In genomic region chr5:151221574-151221973, GRCh38 we compare ENCODE assay signal across 9 cellular contexts. TPM values are rescaled to one million over a fixed set of nuclear protein-coding genes. Genes with fewer than 3 reads are reported as not detected.
DNase-seq lines count a peak whose midpoint lies in the region; ATAC-seq and TF ChIP-seq lines count a peak whose summit lies in the region.
"Had no signal": no experiment of that assay in that cellular context is flagged by ENCODE, and none has a peak within 500 bp of the region (broad histone marks: within the 10 kb centered on the region; RNA-seq: fewer than 3 reads in every experiment).

No MANE protein-coding gene starts in this region.

- intact Hi-C loops in PC-3 (cut with micrococcal nuclease) (no loop called here), esophagus squamous epithelium (cut with DNase I) (no loop called here)

- H3K36me3 Mint-ChIP-seq in stimulated activated effector memory CD8-positive, alpha-beta T cell treated with anti-CD3 and anti-CD28 coated beads, Interleukin-12 subunit alpha, Interleukin-12 subunit beta, amount 100 ng/mL, for 72 hours = peaks cover 26% of the 10 kb centered on the region

- H3K27me3 ChIP-seq in PC-3 (ENCODE audit: low read length) (no peaks in the 10 kb centered on the region), esophagus squamous epithelium (no peaks in the 10 kb centered on the region)

- 56 to 71% methylated on average over 3 of the region's 3 CpGs for WGBS in esophagus squamous epithelium, 2 donors

- no peaks in the 10 kb centered on the region for H3K9me3 Mint-ChIP-seq in stimulated activated effector memory CD8-positive, alpha-beta T cell treated with anti-CD3 and anti-CD28 coated beads, Interleukin-12 subunit alpha, Interleukin-12 subunit beta, amount 100 ng/mL, for 72 hours

- H4K20me1 ChIP-seq in PC-3 (ENCODE audit: low read length) = no peaks in the 10 kb centered on the region

- H3K27ac Mint-ChIP-seq in stimulated activated effector memory CD8-positive, alpha-beta T cell treated with anti-CD3 and anti-CD28 coated beads, Interleukin-12 subunit alpha, Interleukin-12 subunit beta, amount 100 ng/mL, for 72 hours = peak overlapping the region; percentile 96

- ATAC-seq in PC-3 = peak; percentile 27; the same call in 1 of the 2 replicates
- peak; percentile 56 for ATAC-seq in stimulated activated effector memory CD8-positive, alpha-beta T cell treated with anti-CD3 and anti-CD28 coated beads, Interleukin-12 subunit alpha, Interleukin-12 subunit beta, amount 100 ng/mL, for 72 hours

- no peak overlapping the region for H2AFZ ChIP-seq in PC-3 (ENCODE audit: low read length)

- DNase-seq in PC-3 = peak; percentile 35
- no peak for DNase-seq in esophagus squamous epithelium (lab: John Stamatoyannopoulos, UW)
- no peak for DNase-seq in stimulated activated effector memory CD8-positive, alpha-beta T cell treated with anti-CD3 and anti-CD28 coated beads, Interleukin-12 subunit alpha, Interleukin-12 subunit beta, amount 100 ng/mL, for 72 hours (ENCODE audit: low spot score in 2 of 2)
- DNase-seq in foreskin melanocyte = no peak
- DNase-seq in HuH-7 (ENCODE audit: low spot score) = no peak
- no peak for DNase-seq in stimulated activated CD4-positive, alpha-beta T cell treated with anti-CD3 and anti-CD28 coated beads, Interleukin-15, amount 100 ng/mL, for 24 hours
- DNase-seq in NCI-H146 (lab: John Stamatoyannopoulos, UW) = no peak

- CTCF ChIA-PET in PC-3 (lab: Charles Lee) = interaction anchor here (0.7 to 1.0 kb wide), 2 partner anchors 31 to 96 kb away, joined by 4 read pairs; partner anchors contain the start of gene GM2A

- H3K4me2 ChIP-seq in PC-3 (ENCODE audit: low read length) = no peak overlapping the region

- H3K4me3 Mint-ChIP-seq in stimulated activated effector memory CD8-positive, alpha-beta T cell treated with anti-CD3 and anti-CD28 coated beads, Interleukin-12 subunit alpha, Interleukin-12 subunit beta, amount 100 ng/mL, for 72 hours = peak overlapping the region; percentile 76

- POLR2A ChIA-PET in PC-3 (lab: Charles Lee; ENCODE audit: unreplicated experiment) = no interaction called here

- no peak for TF ChIP-seq CTCF in PC-3 (conservative IDR thresholded peaks at IDR 0.05; ENCODE audit: low read depth, low read length)
- no peak for TF ChIP-seq CTCF in esophagus squamous epithelium (IDR thresholded peaks at IDR 0.05)

- peak overlapping the region; percentile 79; the same call in 1 of the 2 replicates for H3K4me3 ChIP-seq in GM08714 (ENCODE audit: low read length)
- H3K4me3 ChIP-seq in PC-3 (ENCODE audit: low read length) = no peak overlapping the region
- H3K4me3 ChIP-seq in esophagus squamous epithelium = peak overlapping the region in 3 of 4 donors; percentile 77 to 98 (median 77)

- H3K79me2 ChIP-seq in PC-3 (ENCODE audit: low read length) = no peaks in the 10 kb centered on the region

- no peak overlapping the region for H3K9ac ChIP-seq in PC-3 (ENCODE audit: low read length)

- no peak for TF ChIP-seq POLR2A in esophagus squamous epithelium (IDR thresholded peaks at IDR 0.05)

- H3K36me3 ChIP-seq in PC-3 (ENCODE audit: low read depth, low read length) (no peaks in the 10 kb centered on the region), esophagus squamous epithelium (no peaks in the 10 kb centered on the region)

- H3K4me1 Mint-ChIP-seq in stimulated activated effector memory CD8-positive, alpha-beta T cell treated with anti-CD3 and anti-CD28 coated beads, Interleukin-12 subunit alpha, Interleukin-12 subunit beta, amount 100 ng/mL, for 72 hours = peaks cover 75% of the 10 kb centered on the region

- BruUV-seq in PC-3 (replicated peaks; lab: Mats Ljungman, UMichigan) = no TSS peak

- H3F3A ChIP-seq in PC-3 (ENCODE audit: low read length, unreplicated experiment) = no peaks in the 10 kb centered on the region

- no peaks in the 10 kb centered on the region for H3K9me2 ChIP-seq in PC-3 (replicated peaks; ENCODE audit: low read length)

- H3K4me1 ChIP-seq in PC-3 (ENCODE audit: insufficient read depth, low read length) = peaks cover 19% of the 10 kb centered on the region; the same call in 1 of the 2 replicates
- peaks cover 11 to 86% (median 47%) of the 10 kb centered on the region in 3 donors for H3K4me1 ChIP-seq in esophagus squamous epithelium

- H3K9me3 ChIP-seq in PC-3 (ENCODE audit: low read length) = no peaks in the 10 kb centered on the region
- H3K9me3 ChIP-seq in esophagus squamous epithelium = no peaks in the 10 kb centered on the region

- H3K27ac ChIP-seq in PC-3 (ENCODE audit: low read length) = no peak overlapping the region
- H3K27ac ChIP-seq in esophagus squamous epithelium = peak overlapping the region; percentile 83 to 97 (median 89)
- H3K27ac ChIP-seq: HL-60 had no signal

RNA-seq across cellular contexts. Expression of gene CCDC69, which starts 2.3 kb away (rescaled TPM):
- 19.2 and 26.4 TPM in 2 replicates for total RNA-seq in PC-3 (2014; rRNA removed)
- 10 to 100 TPM; 10.9 to 87.0 (median 37.8) TPM for total RNA-seq in esophagus squamous epithelium

RNA-seq across cellular contexts. Expression of gene GM2A, which starts 31.4 kb away (rescaled TPM):
- total RNA-seq in PC-3 (2014; rRNA removed) = 78.3 and 90.2 TPM in 2 replicates
- 100 to 1,000 TPM in 2 of 4 donors, 10 to 100 TPM in 2; 62.4 to 132 (median 89.7) TPM for total RNA-seq in esophagus squamous epithelium
